Comparison of ENCODE assay signal across 8 cellular contexts in genomic region chr11:68030318-68031135, GRCh38. TPM values are rescaled to one million over a fixed set of nuclear protein-coding genes. Genes with fewer than 3 reads are reported as not detected.
DNase-seq lines count a peak whose midpoint lies in the region; ATAC-seq and TF ChIP-seq lines count a peak whose summit lies in the region.

Gene NDUFS8 (plus strand): TSS chr11:68030681. CDS start chr11:68032152, 1,471 bp downstream.

- H3K27ac ChIP-seq in C4-2B (peak within 1 kb of the TSS; percentile 88), left lung (peak within 1 kb of the TSS; percentile 66 to 87)

- no peaks in the 10 kb centered on the region for H3K9me3 ChIP-seq in left lung

- H3K27me3 ChIP-seq in left lung: no peaks in the 10 kb centered on the region

- peaks cover 9 to 35% of the 10 kb centered on the region in 2 donors for H3K4me1 ChIP-seq in left lung

- H3K36me3 ChIP-seq in left lung: peaks cover 0 to 45% of the 10 kb centered on the region in 2 donors

- ATAC-seq in GM19395 (IDR thresholded peaks at IDR 0.05; ENCODE audit: unreplicated experiment) (peak; percentile 94), HG03565 (IDR thresholded peaks at IDR 0.05; ENCODE audit: unreplicated experiment) (peak; percentile 86), left lung (peak; percentile 94)

- H3K4me3 ChIP-seq in left lung: peak within 1 kb of the TSS; percentile 82 to 83

- intact Hi-C loops in left lung (cut with DNase I): no loop called here

- peak; percentile 99 for DNase-seq in NCI-H774 (lab: John Stamatoyannopoulos, UW)
- DNase-seq in activated CD4-positive, alpha-beta T cell treated with anti-CD3 and anti-CD28 coated beads, Interleukin-2, amount 50 U/mL, for 4 hours: peak; percentile 96 to 97
- peak; percentile 99 for DNase-seq in dermis blood vessel endothelial cell
- DNase-seq in left lung: peak; percentile 94 to 95
- DNase-seq in stimulated activated CD4-positive, alpha-beta T cell treated with anti-CD3 and anti-CD28 coated beads, Interleukin-2, amount 100 ng/mL, for 48 hours: peak; percentile 89 to 94

- TF ChIP-seq CTCF in C4-2B (conservative IDR thresholded peaks at IDR 0.05) (no peak), left lung (IDR thresholded peaks at IDR 0.05) (no peak)

RNA-seq across cellular contexts. Expression of gene NDUFS8, which starts in this region (rescaled TPM):
- total RNA-seq in dermis blood vessel endothelial cell (104 and 109 TPM in 2 replicates), left lung (100 to 1,000 TPM; 148 to 151 TPM)

Comparison
In these comparisons a context has a peak if more than half of its experiments do, and no peak if none do; other contexts are left out.
1. Peak in every context shown above with its lines: DNase-seq, ATAC-seq, H3K4me3 ChIP-seq and H3K27ac ChIP-seq.